In genomic region chr10:89959433-89960110, GRCh38 we compare ENCODE assay signal across 19 cellular contexts.
DNase-seq lines count a peak whose midpoint lies in the region; ATAC-seq lines count a peak whose summit lies in the region.
"Had no signal": no experiment of that assay in that cellular context is flagged by ENCODE, and none has a peak within 500 bp of the region (broad histone marks: within the 10 kb centered on the region; RNA-seq: fewer than 3 reads in every experiment).

No MANE protein-coding gene starts in this region.

- DNase-seq in A172 (ENCODE audit: low spot score) (peak; percentile 9), OCI-M1 (lab: John Stamatoyannopoulos, UW) (peak; percentile 50), NCI-H1105 (lab: John Stamatoyannopoulos, UW) (no peak), head of caudate nucleus (no peak), epidermal melanocyte (ENCODE audit: insufficient read length, low spot score) (no peak), LoVo (ENCODE audit: low spot score) (no peak)
- DNase-seq: activated CD4-positive, CD25-positive, alpha-beta regulatory T cell; effector memory CD8-positive, alpha-beta T cell; GOT3; hippocampal formation; MM.1S; NCI-H2171; NCI-H82; spleen; stimulated activated naive CD8-positive, alpha-beta T cell treated with anti-CD3 and anti-CD28 coated beads, Interleukin-15, Interleukin-2, amounts not matched to agents 100 U/mL and 50 U/mL, for 24 hours; T-helper 17 cell had no signal

- ATAC-seq in GM18511 (IDR thresholded peaks at IDR 0.05; ENCODE audit: unreplicated experiment) (peak; percentile 58), GM21723 (IDR thresholded peaks at IDR 0.05; ENCODE audit: unreplicated experiment) (peak; percentile 65)
- ATAC-seq: effector memory CD8-positive, alpha-beta T cell; Right ventricle myocardium inferior; stimulated activated naive CD8-positive, alpha-beta T cell treated with anti-CD3 and anti-CD28 coated beads, Interleukin-15, Interleukin-2, amounts not matched to agents 100 U/mL and 50 U/mL, for 24 hours; T-helper 17 cell had no signal

- intact Hi-C loops in head of caudate nucleus (cut with DNase I) = no loop called here

Comparison
In these comparisons a context has a peak if more than half of its experiments do, and no peak if none do; other contexts are left out.
1. DNase-seq: peak in A172 (single experiment) and OCI-M1 (single experiment); none in NCI-H1105 (single experiment), head of caudate nucleus (0 of 42), epidermal melanocyte (single experiment) and LoVo (single experiment).